Comparison of ENCODE assay signal across 8 cellular contexts in genomic region chr2:118309201-118310015, GRCh38.
DNase-seq lines count a peak whose midpoint lies in the region; FAIRE-seq and TF ChIP-seq lines count a peak whose summit lies in the region.

No MANE protein-coding gene starts in this region.

- H3K27ac Mint-ChIP-seq in IgD-negative memory B cell (peak overlapping the region in 1 of 3 donors; percentile 83), nephron (peak overlapping the region; percentile 78 to 93 (median 92))

- H3K36me3 Mint-ChIP-seq in IgD-negative memory B cell (no peaks in the 10 kb centered on the region), nephron (ENCODE audit: low read depth) (no peaks in the 10 kb centered on the region)

- no peak overlapping the region for H3K9ac ChIP-seq in duodenal mucosa (ENCODE audit: low read depth in 1 of 2, low read length in 2 of 2)

- H3K9me3 Mint-ChIP-seq in IgD-negative memory B cell (peaks cover 0 to 1% (median 0%) of the 10 kb centered on the region in 3 donors), nephron (no peaks in the 10 kb centered on the region)

- no peak for DNase-seq in AG09309 (ENCODE audit: low read depth)
- DNase-seq in frontal cortex (ENCODE audit: low spot score in 2 of 2), result no peak
- no peak for DNase-seq in activated CD4-positive, CD25-positive, alpha-beta regulatory T cell (lab: John Stamatoyannopoulos, UW)
- DNase-seq in NK-92 (lab: John Stamatoyannopoulos, UW; ENCODE audit: unreplicated experiment), result no peak
- no peak for DNase-seq in NCI-H226

- H3K4me3 Mint-ChIP-seq in IgD-negative memory B cell (peak overlapping the region; percentile 84 to 93 (median 88)), nephron (peak overlapping the region; percentile 72 to 86 (median 80))

- H3K4me3 ChIP-seq in AG09309 (ENCODE audit: control insufficient read depth, low read depth, low read length), result peak overlapping the region; percentile 56
- H3K4me3 ChIP-seq in duodenal mucosa (ENCODE audit: low read depth in 1 of 2, low read length in 2 of 2), result peak overlapping the region; percentile 60 to 66

- no peaks in the 10 kb centered on the region for H3K36me3 ChIP-seq in duodenal mucosa (ENCODE audit: control insufficient read depth in 1 of 2, insufficient read depth in 2 of 2, low read length in 2 of 2)

- no peak overlapping the region for H3K27ac ChIP-seq in duodenal mucosa (ENCODE audit: low read depth, low read length)

- H3K9me3 ChIP-seq in duodenal mucosa (ENCODE audit: control insufficient read depth in 1 of 2, low read length in 2 of 2), result no peaks in the 10 kb centered on the region

- peaks cover 10 to 24% of the 10 kb centered on the region in 2 donors for H3K27me3 ChIP-seq in duodenal mucosa (ENCODE audit: control insufficient read depth in 1 of 2, insufficient read depth in 2 of 2, low read length in 2 of 2)

- H3K4me1 Mint-ChIP-seq in IgD-negative memory B cell, result no peaks in the 10 kb centered on the region
- peaks cover 25% of the 10 kb centered on the region for H3K4me1 Mint-ChIP-seq in nephron

- no peak for TF ChIP-seq CTCF in AG09309 (IDR thresholded peaks at IDR 0.05; ENCODE audit: control insufficient read depth, insufficient read depth, low read depth, low read length, missing control alignments)
- no peak for TF ChIP-seq CTCF in nephron (IDR thresholded peaks at IDR 0.05; ENCODE audit: unreplicated experiment in 3 of 3)

- peaks cover 0 to 4% of the 10 kb centered on the region in 2 donors for H3K4me1 ChIP-seq in duodenal mucosa (ENCODE audit: control insufficient read depth in 1 of 2, insufficient read depth in 2 of 2, low read length in 2 of 2)

- FAIRE-seq in frontal cortex (lab: Jason Lieb, UNC), result no peak

- H3K27me3 Mint-ChIP-seq in IgD-negative memory B cell (peaks cover 17% of the 10 kb centered on the region), nephron (ENCODE audit: low read depth) (peaks cover 10% of the 10 kb centered on the region)
